1 cellular context compared by ENCODE assay signal in the genomic region with DNA sequence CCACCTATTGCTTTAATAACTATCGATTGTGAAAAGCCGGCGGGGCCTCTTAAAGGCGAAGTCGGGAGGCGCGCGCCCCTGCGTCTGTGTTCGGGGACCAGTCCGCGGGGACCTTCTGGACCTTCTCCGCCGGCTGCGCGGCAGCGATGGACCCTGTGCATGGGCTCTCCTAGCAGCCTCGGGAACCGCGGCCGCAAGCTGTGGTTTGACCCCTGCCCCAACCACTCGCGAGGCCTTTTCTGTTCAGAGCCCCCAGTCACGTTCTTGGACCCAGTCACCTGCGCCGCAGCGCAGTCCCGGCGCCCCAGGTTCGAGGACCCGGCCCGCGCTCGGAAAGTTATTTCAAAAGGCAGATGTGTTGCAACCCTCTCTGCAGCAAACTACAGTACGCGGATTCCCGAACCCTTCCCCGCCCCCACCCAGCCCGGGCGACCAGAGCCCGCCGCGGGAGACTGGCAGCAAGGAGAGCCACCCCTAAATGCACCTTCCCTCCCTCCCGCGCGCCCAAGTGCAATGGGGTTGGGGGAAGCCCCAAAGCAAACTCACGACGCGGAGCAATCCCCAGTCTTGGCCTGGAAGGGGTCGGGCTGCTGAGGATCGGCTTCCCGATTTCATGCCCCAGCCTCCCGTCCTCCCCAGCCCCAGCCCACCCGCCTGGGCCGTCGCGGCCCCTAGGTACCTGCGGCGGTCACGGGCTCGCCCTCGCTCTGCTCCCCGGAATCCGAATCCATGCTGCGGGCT.
TF ChIP-seq lines count a peak whose summit lies in the region.

No MANE protein-coding gene starts in this region.

TF ChIP-seq in HepG2, 621 proteins besides CTCF, POLR2A, EP300 and RAD21 (continued from another document and continues in another):
- TF ChIP-seq PATZ1 (CRISPR knock-in tag; IDR thresholded peaks at IDR 0.05) (peak; percentile 47; the same call in 1 of the 2 replicates), MAZ (IDR thresholded peaks at IDR 0.05; ENCODE audit: borderline replicate concordance, low read depth, low read length) (0 out of 2 replicates have a peak, but pooled peaks have one; percentile 23), MAZ (CRISPR knock-in tag; IDR thresholded peaks at IDR 0.05; ENCODE audit: low read depth) (no peak), KDM5B (CRISPR knock-in tag; IDR thresholded peaks at IDR 0.05; ENCODE audit: borderline replicate concordance) (peak; percentile 58; the same call in 1 of the 2 replicates), ZNF331 (CRISPR knock-in tag; IDR thresholded peaks at IDR 0.05) (0 out of 2 replicates have a peak, but pooled peaks have one; percentile 12), ZNF121 (CRISPR knock-in tag; IDR thresholded peaks at IDR 0.05) (no peak), ZNF891 (CRISPR knock-in tag; IDR thresholded peaks at IDR 0.05) (peak; percentile 30; the same call in 1 of the 2 replicates), AGO1 (IDR thresholded peaks at IDR 0.05; ENCODE audit: low read depth, low read length, poor library complexity, severe bottlenecking) (no peak), ZNF263 (CRISPR knock-in tag; IDR thresholded peaks at IDR 0.05) (peak; percentile 54; the same call in 1 of the 2 replicates), ZNF619 (CRISPR knock-in tag; IDR thresholded peaks at IDR 0.05) (no peak), POGZ (CRISPR knock-in tag; IDR thresholded peaks at IDR 0.05) (0 out of 2 replicates have a peak, but pooled peaks have one; percentile 25), CEBPB (IDR thresholded peaks at IDR 0.05; ENCODE audit: borderline replicate concordance, low read depth, low read length) (peak; percentile 84), ZNF292 (CRISPR knock-in tag; IDR thresholded peaks at IDR 0.05; ENCODE audit: borderline replicate concordance, low read depth) (peak; percentile 19; the same call in 1 of the 2 replicates), GABPB1 (CRISPR knock-in tag; IDR thresholded peaks at IDR 0.05) (peak; percentile 41; the same call in 1 of the 2 replicates), CBX5 (CRISPR knock-in tag; IDR thresholded peaks at IDR 0.05; ENCODE audit: borderline replicate concordance) (no peak), ZBTB10 (CRISPR knock-in tag; IDR thresholded peaks at IDR 0.05; ENCODE audit: borderline replicate concordance) (no peak), HNRNPL (IDR thresholded peaks at IDR 0.05; ENCODE audit: low read depth, low read length) (0 out of 2 replicates have a peak, but pooled peaks have one; percentile 50), DMAP1 (CRISPR knock-in tag; IDR thresholded peaks at IDR 0.05) (0 out of 2 replicates have a peak, but pooled peaks have one; percentile 17), MBNL3 (CRISPR knock-in tag; conservative IDR thresholded peaks at IDR 0.05) (no peak), ZNF234 (CRISPR knock-in tag; conservative IDR thresholded peaks at IDR 0.05) (0 out of 2 replicates have a peak, but pooled peaks have one; percentile 60), DZIP1 (CRISPR knock-in tag; IDR thresholded peaks at IDR 0.05) (peak; percentile 72; the same call in 1 of the 2 replicates), ZNF281 (CRISPR knock-in tag; IDR thresholded peaks at IDR 0.05; ENCODE audit: borderline replicate concordance) (peak; percentile 71; the same call in 1 of the 2 replicates), TFDP1 (CRISPR knock-in tag; IDR thresholded peaks at IDR 0.05; ENCODE audit: borderline replicate concordance) (peak; percentile 8; the same call in 1 of the 2 replicates), ZNF431 (CRISPR knock-in tag; IDR thresholded peaks at IDR 0.05; ENCODE audit: borderline replicate concordance, low read depth) (no peak), ZNF782 (CRISPR knock-in tag; IDR thresholded peaks at IDR 0.05; ENCODE audit: borderline replicate concordance) (0 out of 2 replicates have a peak, but pooled peaks have one; percentile 55), XBP1 (CRISPR knock-in tag; IDR thresholded peaks at IDR 0.05) (no peak), GFI1 (CRISPR knock-in tag; IDR thresholded peaks at IDR 0.05; ENCODE audit: borderline replicate concordance) (0 out of 2 replicates have a peak, but pooled peaks have one; percentile 20), ZNF333 (CRISPR knock-in tag; IDR thresholded peaks at IDR 0.05; ENCODE audit: borderline replicate concordance) (peak; percentile 53; the same call in 1 of the 2 replicates), ZNF235 (CRISPR knock-in tag; IDR thresholded peaks at IDR 0.05; ENCODE audit: borderline replicate concordance) (0 out of 2 replicates have a peak, but pooled peaks have one; percentile 28), ZBTB7B (CRISPR knock-in tag; IDR thresholded peaks at IDR 0.05) (no peak; the same call in 1 of the 2 replicates), ZFX (CRISPR knock-in tag; IDR thresholded peaks at IDR 0.05; ENCODE audit: low read depth) (peak; percentile 14; the same call in 1 of the 2 replicates), ZMYM3 (CRISPR knock-in tag; IDR thresholded peaks at IDR 0.05) (peak; percentile 36; the same call in 1 of the 2 replicates), CEBPG (CRISPR knock-in tag; IDR thresholded peaks at IDR 0.05) (peak; percentile 74), NR2F6 (IDR thresholded peaks at IDR 0.05) (peak; percentile 16; the same call in 1 of the 2 replicates), NR2F6 (CRISPR knock-in tag; IDR thresholded peaks at IDR 0.05) (no peak), ZFP37 (CRISPR knock-in tag; IDR thresholded peaks at IDR 0.05; ENCODE audit: borderline replicate concordance) (no peak), SOX6 (IDR thresholded peaks at IDR 0.05) (no peak), SOX6 (CRISPR knock-in tag; IDR thresholded peaks at IDR 0.05) (peak; percentile 43; the same call in 1 of the 2 replicates), HNRNPK (IDR thresholded peaks at IDR 0.05; ENCODE audit: low read depth, low read length, poor library complexity, severe bottlenecking) (peak; percentile 27)
- TF ChIP-seq, protein P1, sequence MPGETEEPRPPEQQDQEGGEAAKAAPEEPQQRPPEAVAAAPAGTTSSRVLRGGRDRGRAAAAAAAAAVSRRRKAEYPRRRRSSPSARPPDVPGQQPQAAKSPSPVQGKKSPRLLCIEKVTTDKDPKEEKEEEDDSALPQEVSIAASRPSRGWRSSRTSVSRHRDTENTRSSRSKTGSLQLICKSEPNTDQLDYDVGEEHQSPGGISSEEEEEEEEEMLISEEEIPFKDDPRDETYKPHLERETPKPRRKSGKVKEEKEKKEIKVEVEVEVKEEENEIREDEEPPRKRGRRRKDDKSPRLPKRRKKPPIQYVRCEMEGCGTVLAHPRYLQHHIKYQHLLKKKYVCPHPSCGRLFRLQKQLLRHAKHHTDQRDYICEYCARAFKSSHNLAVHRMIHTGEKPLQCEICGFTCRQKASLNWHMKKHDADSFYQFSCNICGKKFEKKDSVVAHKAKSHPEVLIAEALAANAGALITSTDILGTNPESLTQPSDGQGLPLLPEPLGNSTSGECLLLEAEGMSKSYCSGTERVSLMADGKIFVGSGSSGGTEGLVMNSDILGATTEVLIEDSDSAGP (CRISPR knock-in tag; IDR thresholded peaks at IDR 0.05; ENCODE audit: borderline replicate concordance) = peak; percentile 58; the same call in 1 of the 2 replicates
- TF ChIP-seq, protein P2, sequence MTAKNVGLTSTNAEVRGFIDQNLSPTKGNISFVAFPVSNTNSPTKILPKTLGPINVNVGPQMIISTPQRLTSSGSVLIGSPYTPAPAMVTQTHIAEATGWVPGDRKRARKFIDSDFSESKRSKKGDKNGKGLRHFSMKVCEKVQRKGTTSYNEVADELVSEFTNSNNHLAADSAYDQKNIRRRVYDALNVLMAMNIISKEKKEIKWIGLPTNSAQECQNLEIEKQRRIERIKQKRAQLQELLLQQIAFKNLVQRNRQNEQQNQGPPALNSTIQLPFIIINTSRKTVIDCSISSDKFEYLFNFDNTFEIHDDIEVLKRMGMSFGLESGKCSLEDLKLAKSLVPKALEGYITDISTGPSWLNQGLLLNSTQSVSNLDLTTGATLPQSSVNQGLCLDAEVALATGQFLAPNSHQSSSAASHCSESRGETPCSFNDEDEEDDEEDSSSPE (CRISPR knock-in tag; IDR thresholded peaks at IDR 0.05) = peak; percentile 59; the same call in 1 of the 2 replicates
- TF ChIP-seq, protein P3, sequence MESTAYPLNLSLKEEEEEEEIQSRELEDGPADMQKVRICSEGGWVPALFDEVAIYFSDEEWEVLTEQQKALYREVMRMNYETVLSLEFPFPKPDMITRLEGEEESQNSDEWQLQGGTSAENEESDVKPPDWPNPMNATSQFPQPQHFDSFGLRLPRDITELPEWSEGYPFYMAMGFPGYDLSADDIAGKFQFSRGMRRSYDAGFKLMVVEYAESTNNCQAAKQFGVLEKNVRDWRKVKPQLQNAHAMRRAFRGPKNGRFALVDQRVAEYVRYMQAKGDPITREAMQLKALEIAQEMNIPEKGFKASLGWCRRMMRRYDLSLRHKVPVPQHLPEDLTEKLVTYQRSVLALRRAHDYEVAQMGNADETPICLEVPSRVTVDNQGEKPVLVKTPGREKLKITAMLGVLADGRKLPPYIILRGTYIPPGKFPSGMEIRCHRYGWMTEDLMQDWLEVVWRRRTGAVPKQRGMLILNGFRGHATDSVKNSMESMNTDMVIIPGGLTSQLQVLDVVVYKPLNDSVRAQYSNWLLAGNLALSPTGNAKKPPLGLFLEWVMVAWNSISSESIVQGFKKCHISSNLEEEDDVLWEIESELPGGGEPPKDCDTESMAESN (CRISPR knock-in tag; conservative IDR thresholded peaks at IDR 0.05) = peak; percentile 67; the same call in 1 of the 2 replicates
